8 cellular contexts compared by ENCODE assay signal in the genomic region with DNA sequence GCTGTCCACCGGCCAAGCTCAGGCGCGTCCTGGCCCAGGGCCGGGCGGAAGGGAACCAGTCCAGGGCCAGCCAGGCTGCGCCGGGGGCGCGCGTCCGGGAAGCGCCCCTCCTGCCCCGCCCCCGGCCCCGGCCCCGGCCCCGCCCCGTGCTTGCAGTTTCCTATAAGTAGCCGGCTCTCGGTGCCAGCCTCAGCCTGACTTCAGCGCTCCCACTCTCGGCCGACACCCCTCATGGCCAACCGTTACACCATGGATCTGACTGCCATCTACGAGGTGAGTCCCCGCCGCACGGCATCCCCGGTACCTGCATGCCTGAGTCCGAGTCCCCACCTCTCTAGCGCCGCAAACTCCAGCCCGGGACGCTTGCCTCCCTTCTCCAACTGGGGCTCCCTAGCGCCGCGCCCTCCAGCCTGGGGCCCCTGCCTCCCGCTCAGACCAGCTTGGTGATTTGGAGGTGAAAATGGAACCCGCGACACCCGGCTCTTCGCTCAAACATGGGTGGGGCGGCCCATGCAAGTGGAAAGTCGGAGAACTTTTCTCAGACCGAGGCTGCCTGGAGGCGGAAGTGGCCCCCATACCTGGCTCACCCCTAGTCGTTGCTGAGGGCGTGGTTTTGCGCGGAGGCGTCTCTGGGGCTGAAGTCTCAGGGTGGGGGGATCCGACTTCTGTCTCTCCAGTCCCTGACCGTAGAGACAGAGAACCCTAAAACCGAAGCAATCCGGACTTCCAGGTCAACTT. TPM values are rescaled to one million over a fixed set of nuclear protein-coding genes. Genes with fewer than 3 reads are reported as not detected.
DNase-seq lines count a peak whose midpoint lies in the region; ATAC-seq, FAIRE-seq and TF ChIP-seq lines count a peak whose summit lies in the region.

A gene with protein sequence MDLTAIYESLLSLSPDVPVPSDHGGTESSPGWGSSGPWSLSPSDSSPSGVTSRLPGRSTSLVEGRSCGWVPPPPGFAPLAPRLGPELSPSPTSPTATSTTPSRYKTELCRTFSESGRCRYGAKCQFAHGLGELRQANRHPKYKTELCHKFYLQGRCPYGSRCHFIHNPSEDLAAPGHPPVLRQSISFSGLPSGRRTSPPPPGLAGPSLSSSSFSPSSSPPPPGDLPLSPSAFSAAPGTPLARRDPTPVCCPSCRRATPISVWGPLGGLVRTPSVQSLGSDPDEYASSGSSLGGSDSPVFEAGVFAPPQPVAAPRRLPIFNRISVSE (plus strand): TSS at position 192 of the 738 bp plus-strand sequence. CDS start 58 bp downstream, at position 250.

- 0 to 1% (median 0%) methylated on average over 42 to 55 of the region's 55 CpGs for WGBS in ovary, 3 donors

- peak within 1 kb of the TSS; percentile 98 for H3K4me2 ChIP-seq in KMS-11

- peak within 1 kb of the TSS; percentile 53 for H3K9ac ChIP-seq in KMS-11

- TF ChIP-seq POLR2A in GM12892 (IDR thresholded peaks at IDR 0.05; ENCODE audit: low read depth, low read length) (peak; percentile 98), ovary (IDR thresholded peaks at IDR 0.05) (peak; percentile 99)

- no peak for FAIRE-seq in GM12892 (lab: Jason Lieb, UNC)

- no peaks in the 10 kb centered on the region for H4K20me1 ChIP-seq in KMS-11 (ENCODE audit: insufficient read depth)

- ATAC-seq in thoracic aorta (ENCODE audit: insufficient number of reproducible peaks, low FRiP score, low read depth) (peak; percentile 22), GM21447 (IDR thresholded peaks at IDR 0.05; ENCODE audit: unreplicated experiment) (no peak)

- H3K4me1 ChIP-seq in KMS-11 (ENCODE audit: low read depth, poor library complexity, severe bottlenecking) (peaks cover 67% of the 10 kb centered on the region), ovary (ENCODE audit: insufficient read depth) (peaks cover 8% of the 10 kb centered on the region), thoracic aorta (ENCODE audit: control insufficient read depth in 1 of 2, low read depth in 2 of 2) (peaks cover 23 to 43% of the 10 kb centered on the region in 2 donors)

- H2AFZ ChIP-seq in KMS-11 (ENCODE audit: low read depth) = peak within 1 kb of the TSS; percentile 23; the same call in 1 of the 2 replicates

- peaks cover 11% of the 10 kb centered on the region for H3K36me3 Mint-ChIP-seq in activated naive CD4-positive, alpha-beta T cell treated with anti-CD3 and anti-CD28 coated beads, Interleukin-2, amount 50 U/mL, for 24 hours
- H3K36me3 Mint-ChIP-seq in glutamatergic neuron (ENCODE audit: unreplicated experiment) = no peaks in the 10 kb centered on the region

- H3K36me3 ChIP-seq in KMS-11 (ENCODE audit: insufficient read depth) (no peaks in the 10 kb centered on the region), ovary (no peaks in the 10 kb centered on the region), thoracic aorta (peaks cover 20% of the 10 kb centered on the region)

- peak; percentile 75 for DNase-seq in GM12892 (ENCODE audit: insufficient read length)
- peak; percentile 71 for DNase-seq in SKM-1 treated with dmso at 0.1 percent for 144 hours (lab: John Stamatoyannopoulos, UW; ENCODE audit: unreplicated experiment)
- DNase-seq in glutamatergic neuron = peak; percentile 73
- peak; percentile 88 to 95 (median 95) for DNase-seq in ovary
- DNase-seq in thoracic aorta (ENCODE audit: low spot score) = peak; percentile 77

- intact Hi-C loops in ovary (cut with DNase I) = no loop called here

- peaks cover 24% of the 10 kb centered on the region for H3K79me2 ChIP-seq in KMS-11 (ENCODE audit: insufficient read depth, low read depth)

- peak within 1 kb of the TSS; percentile 95 for H3K4me3 Mint-ChIP-seq in activated naive CD4-positive, alpha-beta T cell treated with anti-CD3 and anti-CD28 coated beads, Interleukin-2, amount 50 U/mL, for 24 hours
- H3K4me3 Mint-ChIP-seq in glutamatergic neuron (ENCODE audit: unreplicated experiment) = peak within 1 kb of the TSS; percentile 91

- H3K4me3 ChIP-seq in KMS-11 (IDR thresholded peaks at IDR 0.05; ENCODE audit: insufficient read depth, low read depth, low read length) (no peak within 1 kb of the TSS), ovary (peak within 1 kb of the TSS; percentile 97), thoracic aorta (peak within 1 kb of the TSS; percentile 94)

- TF ChIP-seq CTCF in KMS-11 (conservative IDR thresholded peaks at IDR 0.05; ENCODE audit: low read depth, low read length) (no peak), glutamatergic neuron (IDR thresholded peaks at IDR 0.05; ENCODE audit: partially characterized antibody, unreplicated experiment) (no peak), ovary (IDR thresholded peaks at IDR 0.05) (no peak), thoracic aorta (IDR thresholded peaks at IDR 0.05) (no peak)

- no peaks in the 10 kb centered on the region for H3K27me3 Mint-ChIP-seq in activated naive CD4-positive, alpha-beta T cell treated with anti-CD3 and anti-CD28 coated beads, Interleukin-2, amount 50 U/mL, for 24 hours
- H3K27me3 Mint-ChIP-seq in glutamatergic neuron (ENCODE audit: unreplicated experiment) = peaks cover 12% of the 10 kb centered on the region

- H3K27ac ChIP-seq in KMS-11 (peak within 1 kb of the TSS; percentile 61), ovary (peak within 1 kb of the TSS; percentile 87 to 98), thoracic aorta (peak within 1 kb of the TSS; percentile 100)

- H3K27ac Mint-ChIP-seq in activated naive CD4-positive, alpha-beta T cell treated with anti-CD3 and anti-CD28 coated beads, Interleukin-2, amount 50 U/mL, for 24 hours = peak within 1 kb of the TSS; percentile 92
- peak within 1 kb of the TSS; percentile 60 for H3K27ac Mint-ChIP-seq in glutamatergic neuron (ENCODE audit: unreplicated experiment)

- H3K27me3 ChIP-seq in KMS-11 (ENCODE audit: insufficient read depth, low read depth) (no peaks in the 10 kb centered on the region), ovary (no peaks in the 10 kb centered on the region), thoracic aorta (replicated peaks; ENCODE audit: insufficient read depth) (no peaks in the 10 kb centered on the region)

- peaks cover 54% of the 10 kb centered on the region for H3K4me1 Mint-ChIP-seq in activated naive CD4-positive, alpha-beta T cell treated with anti-CD3 and anti-CD28 coated beads, Interleukin-2, amount 50 U/mL, for 24 hours
- H3K4me1 Mint-ChIP-seq in glutamatergic neuron (ENCODE audit: low read depth, unreplicated experiment) = peaks cover 24% of the 10 kb centered on the region

- peak; percentile 29 for TF ChIP-seq EP300 in ovary (IDR thresholded peaks at IDR 0.05)

- no peaks in the 10 kb centered on the region for H3K9me3 Mint-ChIP-seq in activated naive CD4-positive, alpha-beta T cell treated with anti-CD3 and anti-CD28 coated beads, Interleukin-2, amount 50 U/mL, for 24 hours
- peaks cover 19% of the 10 kb centered on the region for H3K9me3 Mint-ChIP-seq in glutamatergic neuron (ENCODE audit: unreplicated experiment)

- H3K9me3 ChIP-seq in ovary (no peaks in the 10 kb centered on the region), thoracic aorta (no peaks in the 10 kb centered on the region)

RNA-seq across cellular contexts. Expression of the gene that starts here (rescaled TPM):
- 29.0 TPM for polyA plus RNA-seq in GM12892 (2012; ENCODE audit: missing spikeins)
- total RNA-seq in glutamatergic neuron (ENCODE audit: unreplicated experiment) = 3.1 TPM
- total RNA-seq in ovary = 100 to 1,000 TPM in 6 of 7 donors, 10 to 100 TPM in 1; 78.1 to 995 (median 152) TPM
- 100 to 1,000 TPM; 204 to 320 TPM for polyA plus RNA-seq in ovary
- total RNA-seq in thoracic aorta = 100 to 1,000 TPM; 315 to 699 TPM

Comparison
In these comparisons a context has a peak if more than half of its experiments do, and no peak if none do; other contexts are left out.
1. RNA of the gene that starts here (total RNA-seq): 315 to 699 TPM in thoracic aorta and 78.1 to 995 TPM in ovary; 3.1 TPM in glutamatergic neuron (single experiment); every median in the first group is over 10 times any median in the second.
2. Peak in every context shown above with its lines, with median percentiles within 50 percentile points of each other: DNase-seq and H3K27ac ChIP-seq.